ENCODE assay signal across 2 cellular contexts in genomic region chr1:26852701-26853100, GRCh38.
TF ChIP-seq lines count a peak whose summit lies in the region.

No MANE protein-coding gene starts in this region.

TF ChIP-seq in HCT116, 20 proteins besides CTCF, POLR2A, EP300 and RAD21:
- TF ChIP-seq POLR2AphosphoS5 (IDR thresholded peaks at IDR 0.05; ENCODE audit: low read depth, low read length): no peak
- TF ChIP-seq, protein P1, sequence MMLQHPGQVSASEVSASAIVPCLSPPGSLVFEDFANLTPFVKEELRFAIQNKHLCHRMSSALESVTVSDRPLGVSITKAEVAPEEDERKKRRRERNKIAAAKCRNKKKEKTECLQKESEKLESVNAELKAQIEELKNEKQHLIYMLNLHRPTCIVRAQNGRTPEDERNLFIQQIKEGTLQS (IDR thresholded peaks at IDR 0.05): no peak

TF ChIP-seq in K562, 482 proteins besides CTCF, POLR2A, EP300 and RAD21:
- TF ChIP-seq SMAD2 (IDR thresholded peaks at IDR 0.05; ENCODE audit: low read depth, low read length): no peak
- no peak for TF ChIP-seq ZKSCAN3 (CRISPR knock-in tag; IDR thresholded peaks at IDR 0.05)
- TF ChIP-seq, protein P2, sequence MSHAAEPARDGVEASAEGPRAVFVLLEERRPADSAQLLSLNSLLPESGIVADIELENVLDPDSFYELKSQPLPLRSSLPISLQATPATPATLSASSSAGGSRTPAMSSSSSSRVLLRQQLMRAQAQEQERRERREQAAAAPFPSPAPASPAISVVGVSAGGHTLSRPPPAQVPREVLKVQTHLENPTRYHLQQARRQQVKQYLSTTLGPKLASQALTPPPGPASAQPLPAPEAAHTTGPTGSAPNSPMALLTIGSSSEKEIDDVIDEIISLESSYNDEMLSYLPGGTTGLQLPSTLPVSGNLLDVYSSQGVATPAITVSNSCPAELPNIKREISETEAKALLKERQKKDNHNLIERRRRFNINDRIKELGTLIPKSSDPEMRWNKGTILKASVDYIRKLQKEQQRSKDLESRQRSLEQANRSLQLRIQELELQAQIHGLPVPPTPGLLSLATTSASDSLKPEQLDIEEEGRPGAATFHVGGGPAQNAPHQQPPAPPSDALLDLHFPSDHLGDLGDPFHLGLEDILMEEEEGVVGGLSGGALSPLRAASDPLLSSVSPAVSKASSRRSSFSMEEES (CRISPR knock-in tag; IDR thresholded peaks at IDR 0.05): peak; percentile 12; the same call in 1 of the 2 replicates
- no peak for TF ChIP-seq ILK (tag; IDR thresholded peaks at IDR 0.05; ENCODE audit: borderline replicate concordance, low read depth)
- TF ChIP-seq TCF15 (CRISPR knock-in tag; IDR thresholded peaks at IDR 0.05): peak; percentile 44; the same call in 1 of the 2 replicates
- no peak for TF ChIP-seq DEAF1 (CRISPR knock-in tag; IDR thresholded peaks at IDR 0.05)
- TF ChIP-seq, protein P3, sequence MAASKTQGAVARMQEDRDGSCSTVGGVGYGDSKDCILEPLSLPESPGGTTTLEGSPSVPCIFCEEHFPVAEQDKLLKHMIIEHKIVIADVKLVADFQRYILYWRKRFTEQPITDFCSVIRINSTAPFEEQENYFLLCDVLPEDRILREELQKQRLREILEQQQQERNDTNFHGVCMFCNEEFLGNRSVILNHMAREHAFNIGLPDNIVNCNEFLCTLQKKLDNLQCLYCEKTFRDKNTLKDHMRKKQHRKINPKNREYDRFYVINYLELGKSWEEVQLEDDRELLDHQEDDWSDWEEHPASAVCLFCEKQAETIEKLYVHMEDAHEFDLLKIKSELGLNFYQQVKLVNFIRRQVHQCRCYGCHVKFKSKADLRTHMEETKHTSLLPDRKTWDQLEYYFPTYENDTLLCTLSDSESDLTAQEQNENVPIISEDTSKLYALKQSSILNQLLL (CRISPR knock-in tag; IDR thresholded peaks at IDR 0.05; ENCODE audit: borderline replicate concordance): no peak
- TF ChIP-seq HBP1 (CRISPR knock-in tag; IDR thresholded peaks at IDR 0.05): no peak
- TF ChIP-seq STAG1 (CRISPR knock-in tag; IDR thresholded peaks at IDR 0.05; ENCODE audit: borderline replicate concordance): 0 out of 2 replicates have a peak, but pooled peaks have one; percentile 18
- TF ChIP-seq BRCA1 (IDR thresholded peaks at IDR 0.05): no peak
- TF ChIP-seq BRCA1 (CRISPR knock-in tag; IDR thresholded peaks at IDR 0.05): no peak
- TF ChIP-seq FOXP1 (CRISPR knock-in tag; IDR thresholded peaks at IDR 0.05): no peak
- no peak for TF ChIP-seq RBBP5 (IDR thresholded peaks at IDR 0.05; ENCODE audit: borderline replicate concordance, insufficient read depth, low read length, poor library complexity, severe bottlenecking)
- TF ChIP-seq SMAD1 (IDR thresholded peaks at IDR 0.05; ENCODE audit: low read depth, low read length, partially characterized antibody): no peak
- TF ChIP-seq, protein P4, sequence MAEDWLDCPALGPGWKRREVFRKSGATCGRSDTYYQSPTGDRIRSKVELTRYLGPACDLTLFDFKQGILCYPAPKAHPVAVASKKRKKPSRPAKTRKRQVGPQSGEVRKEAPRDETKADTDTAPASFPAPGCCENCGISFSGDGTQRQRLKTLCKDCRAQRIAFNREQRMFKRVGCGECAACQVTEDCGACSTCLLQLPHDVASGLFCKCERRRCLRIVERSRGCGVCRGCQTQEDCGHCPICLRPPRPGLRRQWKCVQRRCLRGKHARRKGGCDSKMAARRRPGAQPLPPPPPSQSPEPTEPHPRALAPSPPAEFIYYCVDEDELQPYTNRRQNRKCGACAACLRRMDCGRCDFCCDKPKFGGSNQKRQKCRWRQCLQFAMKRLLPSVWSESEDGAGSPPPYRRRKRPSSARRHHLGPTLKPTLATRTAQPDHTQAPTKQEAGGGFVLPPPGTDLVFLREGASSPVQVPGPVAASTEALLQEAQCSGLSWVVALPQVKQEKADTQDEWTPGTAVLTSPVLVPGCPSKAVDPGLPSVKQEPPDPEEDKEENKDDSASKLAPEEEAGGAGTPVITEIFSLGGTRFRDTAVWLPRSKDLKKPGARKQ (CRISPR knock-in tag; IDR thresholded peaks at IDR 0.05): no peak
- no peak for TF ChIP-seq RHOXF2B (CRISPR knock-in tag; conservative IDR thresholded peaks at IDR 0.05)
- TF ChIP-seq HMGN3 (IDR thresholded peaks at IDR 0.05; ENCODE audit: borderline replicate concordance, extremely low read depth, insufficient read length, low read depth, low read length): no peak
- TF ChIP-seq U2AF1 (optimal IDR thresholded peaks at IDR 0.05; ENCODE audit: low read depth, low read length): no peak
TF ChIP-seq in K562: peak in this region for 3.
